ENCODE assay signal across 12 cellular contexts in genomic region chr1:36123357-36123756, GRCh38. TPM values are rescaled to one million over a fixed set of nuclear protein-coding genes. Genes with fewer than 3 reads are reported as not detected.
A peak's percentile ranks its signal among the peaks of the same experiment; 100 is the strongest.
DNase-seq lines count a peak whose midpoint lies in the region; ATAC-seq, FAIRE-seq and TF ChIP-seq lines count a peak whose summit lies in the region.
"Had no signal": no experiment of that assay in that cellular context is flagged by ENCODE, and none has a peak within 500 bp of the region (broad histone marks: within the 10 kb centered on the region; RNA-seq: fewer than 3 reads in every experiment).

No MANE protein-coding gene starts in this region.

- peak overlapping the region; percentile 36; the same call in 1 of the 2 replicates for H3K9ac ChIP-seq in BLaER1

- no peak overlapping the region for H3K27ac Mint-ChIP-seq in activated T-helper 2 cell treated with anti-CD3 and anti-CD28 coated beads, Interferon-gamma antibody, Interleukin-2, Interleukin-4, amounts not matched to agents 10 μg/mL and 5 μg/mL and 100 μg/mL, durations not matched to agents 14 hours and 24 hours and 36 hours

- no peak overlapping the region for H3K4me3 Mint-ChIP-seq in activated T-helper 2 cell treated with anti-CD3 and anti-CD28 coated beads, Interferon-gamma antibody, Interleukin-2, Interleukin-4, amounts not matched to agents 10 μg/mL and 5 μg/mL and 100 μg/mL, durations not matched to agents 14 hours and 24 hours and 36 hours (ENCODE audit: low read depth)
- H3K4me3 Mint-ChIP-seq: neural crest cell had no signal

- no peaks in the 10 kb centered on the region for H4K20me1 ChIP-seq in BLaER1

- peak overlapping the region; percentile 32; the same call in 1 of the 2 replicates for H3K27ac ChIP-seq in BLaER1
- H3K27ac ChIP-seq in thyroid gland, result no peak overlapping the region

- peak; percentile 52 for ATAC-seq in mucosa of descending colon
- no peak for ATAC-seq in GM21381 (IDR thresholded peaks at IDR 0.05; ENCODE audit: unreplicated experiment)

- H3K27me3 Mint-ChIP-seq in activated T-helper 2 cell treated with anti-CD3 and anti-CD28 coated beads, Interferon-gamma antibody, Interleukin-2, Interleukin-4, amounts not matched to agents 10 μg/mL and 5 μg/mL and 100 μg/mL, durations not matched to agents 14 hours and 24 hours and 36 hours (ENCODE audit: low read depth), result peaks cover 40% of the 10 kb centered on the region

- TF ChIP-seq CTCF in bronchial epithelial cell (IDR thresholded peaks at IDR 0.05; ENCODE audit: insufficient read depth, low read length, severe bottlenecking), result no peak
- TF ChIP-seq CTCF in mucosa of descending colon (IDR thresholded peaks at IDR 0.05), result no peak
- TF ChIP-seq CTCF in thyroid gland (IDR thresholded peaks at IDR 0.05), result no peak

- peak overlapping the region; percentile 82 for H3K4me2 ChIP-seq in BLaER1

- DNase-seq in H7, result peak; percentile 34
- DNase-seq in bronchial epithelial cell (ENCODE audit: low read depth), result no peak
- DNase-seq in mucosa of descending colon, result peak in 1 of 3 donors; percentile 37
- no peak for DNase-seq in activated T-helper 2 cell treated with anti-CD3 and anti-CD28 coated beads, Interferon-gamma antibody, Interleukin-2, Interleukin-4, amounts not matched to agents 10 μg/mL and 5 μg/mL and 100 μg/mL, durations not matched to agents 14 hours and 24 hours and 36 hours (ENCODE audit: low spot score)
- no peak for DNase-seq in thyroid gland
- no peak for DNase-seq in erythroblast (lab: John Stamatoyannopoulos, UW)
- DNase-seq: NCI-H1417 treated with DMSO at 0.1 percent for 48 hours, T-helper 1 cell had no signal

- H3K4me3 ChIP-seq in BLaER1, result peak overlapping the region; percentile 44
- H3K4me3 ChIP-seq in H7 (ENCODE audit: insufficient read depth, low read depth, low read length), result no peak overlapping the region
- H3K4me3 ChIP-seq in bronchial epithelial cell (ENCODE audit: low read depth, low read length), result no peak overlapping the region
- no peak overlapping the region for H3K4me3 ChIP-seq in mucosa of descending colon
- no peak overlapping the region for H3K4me3 ChIP-seq in thyroid gland (replicated peaks in 1 of 3)

- H3K36me3 ChIP-seq in BLaER1 (no peaks in the 10 kb centered on the region), H7 (replicated peaks; ENCODE audit: control insufficient read depth, insufficient read depth, low read length) (no peaks in the 10 kb centered on the region), bronchial epithelial cell (ENCODE audit: control insufficient read depth, insufficient read depth, low read length) (no peaks in the 10 kb centered on the region), mucosa of descending colon (ENCODE audit: low read depth) (no peaks in the 10 kb centered on the region), thyroid gland (no peaks in the 10 kb centered on the region)

- no peaks in the 10 kb centered on the region for H3K9me3 Mint-ChIP-seq in activated T-helper 2 cell treated with anti-CD3 and anti-CD28 coated beads, Interferon-gamma antibody, Interleukin-2, Interleukin-4, amounts not matched to agents 10 μg/mL and 5 μg/mL and 100 μg/mL, durations not matched to agents 14 hours and 24 hours and 36 hours
- H3K9me3 Mint-ChIP-seq: neural crest cell had no signal

- H3K27me3 ChIP-seq in BLaER1 (peaks cover 50% of the 10 kb centered on the region), H7 (ENCODE audit: control insufficient read depth, insufficient read depth, low read length) (peaks cover 42% of the 10 kb centered on the region), bronchial epithelial cell (ENCODE audit: control insufficient read depth, insufficient read depth, low read length) (peaks cover 5% of the 10 kb centered on the region), thyroid gland (no peaks in the 10 kb centered on the region)

- peak; percentile 47 for FAIRE-seq in bronchial epithelial cell (lab: Jason Lieb, UNC)
- FAIRE-seq: D721Med had no signal

- WGBS in thyroid gland, 2 donors, result 66 to 74% methylated on average over 6 to 8 of the region's 8 CpGs

- intact Hi-C loops in mucosa of descending colon (cut with DNase I, micrococcal nuclease) (no loop called here), thyroid gland (cut with DNase I) (no loop called here)
- intact Hi-C loops in activated T-helper 2 cell treated with anti-CD3 and anti-CD28 coated beads, Interferon-gamma antibody, Interleukin-2, Interleukin-4, amounts not matched to agents 10 μg/mL and 5 μg/mL and 100 μg/mL, durations not matched to agents 14 hours and 24 hours and 36 hours (cut with micrococcal nuclease), result no loop called here

- no peak for TF ChIP-seq POLR2A in thyroid gland (IDR thresholded peaks at IDR 0.05)
- no peak for TF ChIP-seq POLR2A in erythroblast (IDR thresholded peaks at IDR 0.05; ENCODE audit: low read length)

- H3K9me3 ChIP-seq in BLaER1 (no peaks in the 10 kb centered on the region), mucosa of descending colon (no peaks in the 10 kb centered on the region), thyroid gland (no peaks in the 10 kb centered on the region)

- peaks cover 11% of the 10 kb centered on the region for H3K4me1 Mint-ChIP-seq in activated T-helper 2 cell treated with anti-CD3 and anti-CD28 coated beads, Interferon-gamma antibody, Interleukin-2, Interleukin-4, amounts not matched to agents 10 μg/mL and 5 μg/mL and 100 μg/mL, durations not matched to agents 14 hours and 24 hours and 36 hours (ENCODE audit: low read depth)

- H3K4me1 ChIP-seq in BLaER1 (peaks cover 67% of the 10 kb centered on the region), mucosa of descending colon (ENCODE audit: low read depth) (peaks cover 8% of the 10 kb centered on the region), thyroid gland (peaks cover 5 to 19% of the 10 kb centered on the region in 2 donors)

- H3K36me3 Mint-ChIP-seq in activated T-helper 2 cell treated with anti-CD3 and anti-CD28 coated beads, Interferon-gamma antibody, Interleukin-2, Interleukin-4, amounts not matched to agents 10 μg/mL and 5 μg/mL and 100 μg/mL, durations not matched to agents 14 hours and 24 hours and 36 hours (ENCODE audit: low read depth), result no peaks in the 10 kb centered on the region

RNA-seq across cellular contexts. Expression of gene COL8A2, which starts 1.7 kb away (rescaled TPM):
- total RNA-seq in H7 (2014; rRNA removed; shearing (Covaris generic)), result 1.6 TPM in 2 replicates
- total RNA-seq in bronchial epithelial cell, result 1.6 and 3.3 TPM in 2 replicates
- total RNA-seq in mucosa of descending colon, result 1 to 10 TPM in 2 of 3 donors, under 1 TPM in 1; 0.58 to 4.5 (median 1.5) TPM
- total RNA-seq in activated T-helper 2 cell treated with anti-CD3 and anti-CD28 coated beads, Interferon-gamma antibody, Interleukin-2, Interleukin-4, amounts not matched to agents 10 μg/mL and 5 μg/mL and 100 μg/mL, durations not matched to agents 14 hours and 24 hours and 36 hours, result not detected in 2 replicates
- 10 to 100 TPM in 2 of 4 donors, 1 to 10 TPM in 2; 5.7 to 13.7 (median 10.1) TPM for total RNA-seq in thyroid gland

RNA-seq across cellular contexts. Expression of gene TRAPPC3, which starts 25.9 kb away (rescaled TPM):
- total RNA-seq in H7 (2014; rRNA removed; shearing (Covaris generic)), result 97.3 and 111 TPM in 2 replicates
- total RNA-seq in bronchial epithelial cell, result 86.8 and 105 TPM in 2 replicates
- 10 to 100 TPM; 55.7 to 86.6 (median 57.7) TPM for total RNA-seq in mucosa of descending colon
- total RNA-seq in activated T-helper 2 cell treated with anti-CD3 and anti-CD28 coated beads, Interferon-gamma antibody, Interleukin-2, Interleukin-4, amounts not matched to agents 10 μg/mL and 5 μg/mL and 100 μg/mL, durations not matched to agents 14 hours and 24 hours and 36 hours, result 68.4 and 71.5 TPM in 2 replicates
- 100 to 1,000 TPM; 101 to 156 (median 148) TPM for total RNA-seq in thyroid gland

RNA-seq across cellular contexts. Expression of gene MAP7D1, which starts 32.6 kb away (rescaled TPM):
- total RNA-seq in H7 (2014; rRNA removed; shearing (Covaris generic)), result 146 TPM in 2 replicates
- total RNA-seq in bronchial epithelial cell (54.5 and 75.1 TPM in 2 replicates), mucosa of descending colon (100 to 1,000 TPM in 1 of 3 donors, 10 to 100 TPM in 2; 41.5 to 161 (median 61.9) TPM), thyroid gland (10 to 100 TPM; 63.6 to 75.0 (median 68.7) TPM)
- 162 and 172 TPM in 2 replicates for total RNA-seq in activated T-helper 2 cell treated with anti-CD3 and anti-CD28 coated beads, Interferon-gamma antibody, Interleukin-2, Interleukin-4, amounts not matched to agents 10 μg/mL and 5 μg/mL and 100 μg/mL, durations not matched to agents 14 hours and 24 hours and 36 hours

RNA-seq across cellular contexts. Expression of gene ADPRS, which starts 34.7 kb away (rescaled TPM):
- 112 and 116 TPM in 2 replicates for total RNA-seq in H7 (2014; rRNA removed; shearing (Covaris generic))
- total RNA-seq in bronchial epithelial cell (42.4 and 50.0 TPM in 2 replicates), mucosa of descending colon (10 to 100 TPM; 17.8 to 24.5 (median 18.0) TPM), thyroid gland (10 to 100 TPM; 31.8 to 50.1 (median 41.7) TPM)
- total RNA-seq in activated T-helper 2 cell treated with anti-CD3 and anti-CD28 coated beads, Interferon-gamma antibody, Interleukin-2, Interleukin-4, amounts not matched to agents 10 μg/mL and 5 μg/mL and 100 μg/mL, durations not matched to agents 14 hours and 24 hours and 36 hours, result 33.6 and 35.3 TPM in 2 replicates

RNA-seq across cellular contexts. Expression of gene TEKT2, which starts 39.5 kb away (rescaled TPM):
- total RNA-seq in H7 (2014; rRNA removed; shearing (Covaris generic)), result 1.0 and 1.2 TPM in 2 replicates
- under 0.01 and 0.26 TPM in 2 replicates for total RNA-seq in bronchial epithelial cell
- total RNA-seq in mucosa of descending colon, result under 1 TPM in 2 of 3 donors, not detected in 1; 0.19 to 0.32 TPM
- total RNA-seq in activated T-helper 2 cell treated with anti-CD3 and anti-CD28 coated beads, Interferon-gamma antibody, Interleukin-2, Interleukin-4, amounts not matched to agents 10 μg/mL and 5 μg/mL and 100 μg/mL, durations not matched to agents 14 hours and 24 hours and 36 hours, result 0.18 and 0.21 TPM in 2 replicates
- total RNA-seq in thyroid gland, result 1 to 10 TPM in 3 of 4 donors, under 1 TPM in 1; 0.89 to 4.0 (median 1.9) TPM
